Comparison of ENCODE assay signal across 1 cellular context in genomic region chr5:132748522-132749000, GRCh38.
TF ChIP-seq lines count a peak whose summit lies in the region.

No MANE protein-coding gene starts in this region.

TF ChIP-seq in GM23338, 12 proteins besides CTCF, POLR2A, EP300 and RAD21 (continued from another document):
- TF ChIP-seq ZNF462 (CRISPR knock-in tag; IDR thresholded peaks at IDR 0.05): no peak
- no peak for TF ChIP-seq JUNB (IDR thresholded peaks at IDR 0.05; ENCODE audit: unreplicated experiment)
- no peak for TF ChIP-seq ETS1 (IDR thresholded peaks at IDR 0.05)
- TF ChIP-seq CREB1 (CRISPR knock-in tag; IDR thresholded peaks at IDR 0.05; ENCODE audit: low read depth): no peak
- TF ChIP-seq POLR2AphosphoS5 (IDR thresholded peaks at IDR 0.05; ENCODE audit: low read depth): no peak
- TF ChIP-seq STAT1 (IDR thresholded peaks at IDR 0.05; ENCODE audit: unreplicated experiment): no peak
- TF ChIP-seq, protein P1, sequence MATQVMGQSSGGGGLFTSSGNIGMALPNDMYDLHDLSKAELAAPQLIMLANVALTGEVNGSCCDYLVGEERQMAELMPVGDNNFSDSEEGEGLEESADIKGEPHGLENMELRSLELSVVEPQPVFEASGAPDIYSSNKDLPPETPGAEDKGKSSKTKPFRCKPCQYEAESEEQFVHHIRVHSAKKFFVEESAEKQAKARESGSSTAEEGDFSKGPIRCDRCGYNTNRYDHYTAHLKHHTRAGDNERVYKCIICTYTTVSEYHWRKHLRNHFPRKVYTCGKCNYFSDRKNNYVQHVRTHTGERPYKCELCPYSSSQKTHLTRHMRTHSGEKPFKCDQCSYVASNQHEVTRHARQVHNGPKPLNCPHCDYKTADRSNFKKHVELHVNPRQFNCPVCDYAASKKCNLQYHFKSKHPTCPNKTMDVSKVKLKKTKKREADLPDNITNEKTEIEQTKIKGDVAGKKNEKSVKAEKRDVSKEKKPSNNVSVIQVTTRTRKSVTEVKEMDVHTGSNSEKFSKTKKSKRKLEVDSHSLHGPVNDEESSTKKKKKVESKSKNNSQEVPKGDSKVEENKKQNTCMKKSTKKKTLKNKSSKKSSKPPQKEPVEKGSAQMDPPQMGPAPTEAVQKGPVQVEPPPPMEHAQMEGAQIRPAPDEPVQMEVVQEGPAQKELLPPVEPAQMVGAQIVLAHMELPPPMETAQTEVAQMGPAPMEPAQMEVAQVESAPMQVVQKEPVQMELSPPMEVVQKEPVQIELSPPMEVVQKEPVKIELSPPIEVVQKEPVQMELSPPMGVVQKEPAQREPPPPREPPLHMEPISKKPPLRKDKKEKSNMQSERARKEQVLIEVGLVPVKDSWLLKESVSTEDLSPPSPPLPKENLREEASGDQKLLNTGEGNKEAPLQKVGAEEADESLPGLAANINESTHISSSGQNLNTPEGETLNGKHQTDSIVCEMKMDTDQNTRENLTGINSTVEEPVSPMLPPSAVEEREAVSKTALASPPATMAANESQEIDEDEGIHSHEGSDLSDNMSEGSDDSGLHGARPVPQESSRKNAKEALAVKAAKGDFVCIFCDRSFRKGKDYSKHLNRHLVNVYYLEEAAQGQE (IDR thresholded peaks at IDR 0.05; ENCODE audit: unreplicated experiment): no peak
- TF ChIP-seq EZH2 (IDR thresholded peaks at IDR 0.05; ENCODE audit: low read depth, unreplicated experiment): no peak
- no peak for TF ChIP-seq ZNF114 (CRISPR knock-in tag; IDR thresholded peaks at IDR 0.05)
- no peak for TF ChIP-seq ZNF331 (CRISPR knock-in tag; IDR thresholded peaks at IDR 0.05; ENCODE audit: low read depth)
